Comparison of ENCODE assay signal across 29 cellular contexts in genomic region chr9:15154677-15155076, GRCh38.
DNase-seq lines count a peak whose midpoint lies in the region; ATAC-seq and TF ChIP-seq lines count a peak whose summit lies in the region.
"Had no signal": no experiment of that assay in that cellular context is flagged by ENCODE, and none has a peak within 500 bp of the region (broad histone marks: within the 10 kb centered on the region; RNA-seq: fewer than 3 reads in every experiment).

No MANE protein-coding gene starts in this region.

- TF ChIP-seq CTCF in adrenal gland (IDR thresholded peaks at IDR 0.05) (no peak), gastroesophageal sphincter (IDR thresholded peaks at IDR 0.05) (no peak), psoas muscle (IDR thresholded peaks at IDR 0.05) (no peak), transverse colon (IDR thresholded peaks at IDR 0.05) (no peak)

- TF ChIP-seq EP300 in gastroesophageal sphincter (IDR thresholded peaks at IDR 0.05) (no peak), transverse colon (IDR thresholded peaks at IDR 0.05; ENCODE audit: low read depth) (no peak)

- WGBS in adrenal gland, 4 donors: 66 to 79% (median 72%) methylated on average over 4 of the region's 4 CpGs
- 44 to 77% methylated on average over 3 to 4 of the region's 4 CpGs for WGBS in gastroesophageal sphincter (ENCODE audit: low coverage in 1 of 2), 2 donors
- 38 to 59% (median 48%) methylated on average over 4 of the region's 4 CpGs for WGBS in psoas muscle, 3 donors
- 79 to 80% methylated on average over 2 to 4 of the region's 4 CpGs for WGBS in transverse colon (ENCODE audit: low coverage in 1 of 2), 2 donors

- TF ChIP-seq POLR2A in adrenal gland (IDR thresholded peaks at IDR 0.05) (no peak), gastroesophageal sphincter (IDR thresholded peaks at IDR 0.05) (no peak), transverse colon (IDR thresholded peaks at IDR 0.05) (no peak)

- H3K27me3 ChIP-seq in adrenal gland (no peaks in the 10 kb centered on the region), gastroesophageal sphincter (no peaks in the 10 kb centered on the region), psoas muscle (ENCODE audit: insufficient read depth in 3 of 3, low read length in 2 of 3) (no peaks in the 10 kb centered on the region), transverse colon (no peaks in the 10 kb centered on the region)
- H3K27me3 ChIP-seq: BLaER1 treated with 17β-estradiol and CSF1 and Interleukin-3, amounts not matched to agents 10 nM and 100 nM; MG63; Peyer's patch had no signal

- H3K9me3 ChIP-seq in adrenal gland (replicated peaks in 1 of 3) (no peaks in the 10 kb centered on the region), gastroesophageal sphincter (no peaks in the 10 kb centered on the region), psoas muscle (no peaks in the 10 kb centered on the region), transverse colon (no peaks in the 10 kb centered on the region)
- H3K9me3 ChIP-seq: BLaER1 treated with 17β-estradiol and CSF1 and Interleukin-3, amounts not matched to agents 10 nM and 100 nM; Peyer's patch had no signal

- in situ Hi-C loops in transverse colon (cut with MboI; ENCODE audit: low pct_ligation_motif_present in 1 of 4, low pct_unique_long_range_greater_than_20kb in 1 of 4, low sequenced_read_pairs in 3 of 4): no loop called here

- H3K4me3 ChIP-seq in adrenal gland: no peak overlapping the region
- no peak overlapping the region for H3K4me3 ChIP-seq in gastroesophageal sphincter
- no peak overlapping the region for H3K4me3 ChIP-seq in psoas muscle
- H3K4me3 ChIP-seq in transverse colon: no peak overlapping the region
- H3K4me3 ChIP-seq: BLaER1 treated with 17β-estradiol and CSF1 and Interleukin-3, amounts not matched to agents 10 nM and 100 nM; K562; MG63; Peyer's patch had no signal

- H3K27ac ChIP-seq in adrenal gland (peak overlapping the region in 3 of 5 donors; percentile 2 to 68 (median 37)), gastroesophageal sphincter (peak overlapping the region; percentile 60 to 76 (median 64)), psoas muscle (peak overlapping the region; percentile 57), transverse colon (peak overlapping the region in 3 of 4 donors; percentile 38 to 47 (median 46))
- H3K27ac ChIP-seq: BLaER1 treated with 17β-estradiol and CSF1 and Interleukin-3, amounts not matched to agents 10 nM and 100 nM had no signal

- intact Hi-C loops in adrenal gland (cut with DNase I): no loop called here
- intact Hi-C loops in psoas muscle (cut with DNase I): loop anchor here in 1 of 2 donors (5.0 kb wide), 1 partner anchor 1928 kb away; no protein-coding TSS in a partner anchor
- intact Hi-C loops in transverse colon (cut with DNase I; ENCODE audit: low total_unique reads): no loop called here

- DNase-seq in adrenal gland (no peak), psoas muscle (no peak), transverse colon (no peak), NCI-H1417 treated with DMSO at 0.1 percent for 48 hours (lab: John Stamatoyannopoulos, UW) (no peak)
- DNase-seq: activated CD4-positive, alpha-beta T cell treated with anti-CD3 and anti-CD28 coated beads, Interleukin-2, amount 50 U/mL, for 1 hour; activated naive CD4-positive, alpha-beta T cell; activated T-cell treated with anti-CD3 and anti-CD28 coated beads, Interleukin-2, amount 50 U/mL, for 48 hours; COR-L47; DMS53; foreskin melanocyte; HCEC 1CT; hippocampal formation; immature natural killer cell; MG63; naive thymus-derived CD8-positive, alpha-beta T cell; NCI-H2081 treated with DMSO at 0.1 percent for 48 hours; NCI-H226; Peyer's patch; retina; stimulated activated CD4-positive, alpha-beta T cell treated with anti-CD3 and anti-CD28 coated beads, Interleukin-12 subunit alpha, Interleukin-12 subunit beta, amount 100 ng/mL, for 4 hours; stimulated activated CD4-positive, alpha-beta T cell treated with anti-CD3 and anti-CD28 coated beads, Interleukin-4, amount 100 ng/mL, for 1 hour had no signal

- no peaks in the 10 kb centered on the region for H3K36me3 ChIP-seq in adrenal gland (replicated peaks in 1 of 2)
- H3K36me3 ChIP-seq in gastroesophageal sphincter: no peaks in the 10 kb centered on the region
- no peaks in the 10 kb centered on the region for H3K36me3 ChIP-seq in psoas muscle (ENCODE audit: insufficient read depth in 1 of 2, low read depth in 1 of 2)
- no peaks in the 10 kb centered on the region for H3K36me3 ChIP-seq in transverse colon
- H3K36me3 ChIP-seq: BLaER1 treated with 17β-estradiol and CSF1 and Interleukin-3, amounts not matched to agents 10 nM and 100 nM; MG63; Peyer's patch had no signal

- H3K4me1 ChIP-seq in adrenal gland (replicated peaks in 1 of 2): no peaks in the 10 kb centered on the region
- H3K4me1 ChIP-seq in gastroesophageal sphincter: peaks cover 11 to 35% (median 21%) of the 10 kb centered on the region in 3 donors
- H3K4me1 ChIP-seq in psoas muscle: peaks cover 5% of the 10 kb centered on the region
- peaks cover 0 to 6% (median 2%) of the 10 kb centered on the region in 4 donors for H3K4me1 ChIP-seq in transverse colon
- H3K4me1 ChIP-seq: Peyer's patch had no signal

- ATAC-seq in gastroesophageal sphincter (no peak), psoas muscle (no peak), HG03045 (IDR thresholded peaks at IDR 0.05; ENCODE audit: unreplicated experiment) (no peak), GM21360 (IDR thresholded peaks at IDR 0.05; ENCODE audit: unreplicated experiment) (no peak)
- ATAC-seq: esophagus mucosa; K562; left lobe of liver; naive thymus-derived CD8-positive, alpha-beta T cell; WTC11 had no signal
